31 cellular contexts compared by ENCODE assay signal in genomic region chr5:11452854-11453253, GRCh38.
"Had no signal": no experiment of that assay in that cellular context is flagged by ENCODE, and none has a peak within 500 bp of the region (broad histone marks: within the 10 kb centered on the region; RNA-seq: fewer than 3 reads in every experiment).

No MANE protein-coding gene starts in this region.

- H3K27ac ChIP-seq: esophagus squamous epithelium, gastrocnemius medialis, left ventricle myocardium inferior, right atrium auricular region, stomach, thyroid gland, upper lobe of right lung had no signal

- H3K4me1 ChIP-seq: esophagus squamous epithelium, gastrocnemius medialis, left ventricle myocardium inferior, right atrium auricular region, stomach, thyroid gland, upper lobe of right lung had no signal

- H3K9me3 Mint-ChIP-seq: activated naive CD4-positive, alpha-beta T cell treated with anti-CD3 and anti-CD28 coated beads, Interleukin-2, amount 50 U/mL, for 24 hours; activated naive CD8-positive, alpha-beta T cell treated with anti-CD3 and anti-CD28 coated beads, Interleukin-2, amount 50 U/mL, for 24 hours; activated T-cell treated with anti-CD3 and anti-CD28 coated beads, Interleukin-2, amount 50 U/mL, for 24 hours; activated T-helper 2 cell treated with anti-CD3 and anti-CD28 coated beads, Interferon-gamma antibody, Interleukin-2, Interleukin-4, amounts not matched to agents 10 μg/mL and 5 μg/mL and 100 μg/mL, durations not matched to agents 14 hours and 24 hours and 36 hours; natural killer cell treated with Interleukin-12 subunit alpha and Interleukin-12 subunit beta and Interleukin-15 and Interleukin-18, amount 100 ng/mL, for 72 hours; stimulated activated naive B cell treated with anti-CD40 and anti-IgM and Interleukin-4, amounts not matched to agents 10 μg/mL and 1 μg/mL and 100 μg/mL, for 72 hours; WTC11 had no signal

- H3K9me3 ChIP-seq: esophagus squamous epithelium, gastrocnemius medialis, left ventricle myocardium inferior, right atrium auricular region, stomach, thyroid gland, upper lobe of right lung had no signal

- H3K36me3 ChIP-seq: esophagus squamous epithelium, gastrocnemius medialis, left ventricle myocardium inferior, right atrium auricular region, stomach, thyroid gland, upper lobe of right lung had no signal

- H3K27ac Mint-ChIP-seq: activated naive CD4-positive, alpha-beta T cell treated with anti-CD3 and anti-CD28 coated beads, Interleukin-2, amount 50 U/mL, for 24 hours; activated naive CD8-positive, alpha-beta T cell treated with anti-CD3 and anti-CD28 coated beads, Interleukin-2, amount 50 U/mL, for 24 hours; activated T-cell treated with anti-CD3 and anti-CD28 coated beads, Interleukin-2, amount 50 U/mL, for 24 hours; activated T-helper 2 cell treated with anti-CD3 and anti-CD28 coated beads, Interferon-gamma antibody, Interleukin-2, Interleukin-4, amounts not matched to agents 10 μg/mL and 5 μg/mL and 100 μg/mL, durations not matched to agents 14 hours and 24 hours and 36 hours; natural killer cell treated with Interleukin-12 subunit alpha and Interleukin-12 subunit beta and Interleukin-15 and Interleukin-18, amount 100 ng/mL, for 72 hours; stimulated activated naive B cell treated with anti-CD40 and anti-IgM and Interleukin-4, amounts not matched to agents 10 μg/mL and 1 μg/mL and 100 μg/mL, for 72 hours; T-helper 17 cell; WTC11 had no signal

- H3K4me3 ChIP-seq: esophagus squamous epithelium, gastrocnemius medialis, left ventricle myocardium inferior, lung, right atrium auricular region, smooth muscle cell, stomach, thyroid gland, upper lobe of right lung had no signal

- H3K4me2 ChIP-seq: smooth muscle cell had no signal

- H3K27me3 ChIP-seq: esophagus squamous epithelium, gastrocnemius medialis, right atrium auricular region, stomach, thyroid gland, upper lobe of right lung had no signal

- FAIRE-seq: colon, islet of Langerhans had no signal

- DNase-seq: activated CD4-positive, alpha-beta T cell treated with anti-CD3 and anti-CD28 coated beads for 1 hour; activated CD4-positive, alpha-beta T cell treated with anti-CD3 and anti-CD28 coated beads, Interleukin-2, amount 50 U/mL, for 48 hours; activated CD8-positive, alpha-beta memory T cell treated with anti-CD3 and anti-CD28 coated beads, Interleukin-2, amount 50 U/mL, for 4 hours; activated naive CD8-positive, alpha-beta T cell treated with anti-CD3 and anti-CD28 coated beads, Interleukin-2, amount 50 U/mL, for 24 hours; activated T-cell treated with anti-CD3 and anti-CD28 coated beads, Interleukin-2, amount 50 U/mL, for 24 hours; amygdala; dermis blood vessel endothelial cell; effector CD4-positive, alpha-beta T cell; esophagus squamous epithelium; gastrocnemius medialis; glutamatergic neuron; left ventricle myocardium inferior; mesendoderm; stimulated activated CD4-positive, alpha-beta T cell treated with anti-CD3 and anti-CD28 coated beads, Interleukin-1b, Interleukin-23, amount 100 ng/mL, for 48 hours; stimulated activated CD4-positive, alpha-beta T cell treated with anti-CD3 and anti-CD28 coated beads, Interleukin-4, amount 100 ng/mL, for 4 hours; stimulated activated CD8-positive, alpha-beta memory T cell treated with anti-CD3 and anti-CD28 coated beads, Interleukin-4, amount 100 ng/mL, for 48 hours; stimulated activated naive B cell treated with anti-CD40 and anti-IgM and Interleukin-4, amounts not matched to agents 10 μg/mL and 1 μg/mL and 100 μg/mL, for 72 hours; stomach; T-helper 17 cell; T1000; thyroid gland; upper lobe of right lung had no signal

- ATAC-seq: activated naive CD8-positive, alpha-beta T cell treated with anti-CD3 and anti-CD28 coated beads, Interleukin-2, amount 50 U/mL, for 24 hours; gastrocnemius medialis; natural killer cell treated with Interleukin-12 subunit alpha and Interleukin-12 subunit beta and Interleukin-15 and Interleukin-18, amount 100 ng/mL, for 72 hours; stimulated activated naive B cell treated with anti-CD40 and anti-IgM and Interleukin-4, amounts not matched to agents 10 μg/mL and 1 μg/mL and 100 μg/mL, for 72 hours; T-helper 17 cell; upper lobe of right lung; WTC11 had no signal

- H3K36me3 Mint-ChIP-seq: activated naive CD4-positive, alpha-beta T cell treated with anti-CD3 and anti-CD28 coated beads, Interleukin-2, amount 50 U/mL, for 24 hours; natural killer cell treated with Interleukin-12 subunit alpha and Interleukin-12 subunit beta and Interleukin-15 and Interleukin-18, amount 100 ng/mL, for 72 hours; stimulated activated naive B cell treated with anti-CD40 and anti-IgM and Interleukin-4, amounts not matched to agents 10 μg/mL and 1 μg/mL and 100 μg/mL, for 72 hours; WTC11 had no signal

- H3K4me1 Mint-ChIP-seq: activated naive CD4-positive, alpha-beta T cell treated with anti-CD3 and anti-CD28 coated beads, Interleukin-2, amount 50 U/mL, for 24 hours; activated naive CD8-positive, alpha-beta T cell treated with anti-CD3 and anti-CD28 coated beads, Interleukin-2, amount 50 U/mL, for 24 hours; stimulated activated naive B cell treated with anti-CD40 and anti-IgM and Interleukin-4, amounts not matched to agents 10 μg/mL and 1 μg/mL and 100 μg/mL, for 72 hours; T-helper 17 cell had no signal

- H3K27me3 Mint-ChIP-seq: activated naive CD4-positive, alpha-beta T cell treated with anti-CD3 and anti-CD28 coated beads, Interleukin-2, amount 50 U/mL, for 24 hours; activated naive CD8-positive, alpha-beta T cell treated with anti-CD3 and anti-CD28 coated beads, Interleukin-2, amount 50 U/mL, for 24 hours; activated T-cell treated with anti-CD3 and anti-CD28 coated beads, Interleukin-2, amount 50 U/mL, for 24 hours; stimulated activated naive B cell treated with anti-CD40 and anti-IgM and Interleukin-4, amounts not matched to agents 10 μg/mL and 1 μg/mL and 100 μg/mL, for 72 hours; T-helper 17 cell had no signal

- H3K4me3 Mint-ChIP-seq: activated naive CD4-positive, alpha-beta T cell treated with anti-CD3 and anti-CD28 coated beads, Interleukin-2, amount 50 U/mL, for 24 hours; activated naive CD8-positive, alpha-beta T cell treated with anti-CD3 and anti-CD28 coated beads, Interleukin-2, amount 50 U/mL, for 24 hours; activated T-cell treated with anti-CD3 and anti-CD28 coated beads, Interleukin-2, amount 50 U/mL, for 24 hours; natural killer cell treated with Interleukin-12 subunit alpha and Interleukin-12 subunit beta and Interleukin-15 and Interleukin-18, amount 100 ng/mL, for 72 hours; stimulated activated naive B cell treated with anti-CD40 and anti-IgM and Interleukin-4, amounts not matched to agents 10 μg/mL and 1 μg/mL and 100 μg/mL, for 72 hours; T-helper 17 cell; WTC11 had no signal
